Comparison of ENCODE assay signal across 12 cellular contexts in the genomic region with DNA sequence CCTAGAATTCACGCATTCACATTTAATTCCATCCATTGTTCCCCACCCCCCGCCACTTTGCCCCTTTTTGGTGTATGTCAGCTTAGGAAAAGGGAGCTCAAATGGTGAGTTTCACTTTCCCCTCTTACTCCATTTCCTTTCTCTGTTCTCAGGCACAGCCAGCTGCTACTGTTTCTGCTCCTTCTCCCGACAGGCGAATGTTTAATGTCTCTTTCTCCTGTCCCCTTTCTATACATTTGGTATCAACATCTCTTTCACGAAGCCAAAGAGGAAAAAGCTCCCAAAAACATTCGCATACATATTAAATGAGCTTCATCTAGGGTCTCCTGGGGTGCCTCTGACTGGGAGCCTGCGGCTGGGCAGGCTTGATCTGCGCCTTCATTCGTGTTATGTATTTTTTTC.
DNase-seq lines count a peak whose midpoint lies in the region; ATAC-seq, FAIRE-seq and TF ChIP-seq lines count a peak whose summit lies in the region.
"Had no signal": no experiment of that assay in that cellular context is flagged by ENCODE, and none has a peak within 500 bp of the region (broad histone marks: within the 10 kb centered on the region; RNA-seq: fewer than 3 reads in every experiment).

No MANE protein-coding gene starts in this region.

- H3K36me3 ChIP-seq in heart right ventricle (no peaks in the 10 kb centered on the region), endothelial cell of umbilical vein (ENCODE audit: control insufficient read depth in 2 of 2, extremely low read depth in 1 of 2, insufficient read depth in 2 of 2, low read length in 2 of 2) (no peaks in the 10 kb centered on the region)

- dilution Hi-C loops in endothelial cell of umbilical vein (cut with MboI; ENCODE audit: extremely low pct_ligation_motif_present, low sequenced_read_pairs) = no loop called here

- H3K27me3 Mint-ChIP-seq in nephron (ENCODE audit: low read depth) = peaks cover 36% of the 10 kb centered on the region

- no peaks in the 10 kb centered on the region for H3K36me3 Mint-ChIP-seq in nephron (ENCODE audit: low read depth)
- H3K36me3 Mint-ChIP-seq: CD8-positive, alpha-beta memory T cell had no signal

- peak overlapping the region in 2 of 3 experiments; percentile 30 to 45 for H3K27ac Mint-ChIP-seq in nephron
- H3K27ac Mint-ChIP-seq: CD8-positive, alpha-beta memory T cell had no signal

- H3K4me1 ChIP-seq in heart right ventricle (peaks cover 0 to 5% (median 0%) of the 10 kb centered on the region in 9 donors), endothelial cell of umbilical vein (ENCODE audit: control insufficient read depth, extremely low read depth, insufficient read depth, low read length) (no peaks in the 10 kb centered on the region)

- H3K27ac ChIP-seq in heart right ventricle = no peak overlapping the region
- H3K27ac ChIP-seq in endothelial cell of umbilical vein (ENCODE audit: insufficient read depth, low read depth, low read length) = no peak overlapping the region

- H3K4me1 Mint-ChIP-seq in nephron = peaks cover 24% of the 10 kb centered on the region
- H3K4me1 Mint-ChIP-seq: CD8-positive, alpha-beta memory T cell had no signal

- no peak overlapping the region for H3K9ac ChIP-seq in endothelial cell of umbilical vein (replicated peaks; ENCODE audit: extremely low read depth, insufficient read depth, low read length)

- WGBS in heart right ventricle, 2 donors = 14 to 22% methylated on average over 9 of the region's 9 CpGs

- no TSS peak for BruUV-seq in endothelial cell of umbilical vein (replicated peaks; lab: Mats Ljungman, UMichigan)

- peak overlapping the region; percentile 67 for H2AFZ ChIP-seq in endothelial cell of umbilical vein (ENCODE audit: low read depth, low read length)

- CTCF ChIA-PET in endothelial cell of umbilical vein (lab: Charles Lee) = interaction anchor here (0.9 to 1.2 kb wide), 2 partner anchors 8 to 1207 kb away, joined by 3 read pairs; no protein-coding TSS in a partner anchor

- H4K20me1 ChIP-seq in endothelial cell of umbilical vein (replicated peaks; ENCODE audit: control insufficient read depth, extremely low read depth, insufficient read depth, low read length) = no peaks in the 10 kb centered on the region

- H3K9me3 Mint-ChIP-seq in nephron = no peaks in the 10 kb centered on the region

- no peak for FAIRE-seq in endothelial cell of umbilical vein (lab: Jason Lieb, UNC)

- no peak for TF ChIP-seq POLR2A in endothelial cell of umbilical vein (IDR thresholded peaks at IDR 0.05; ENCODE audit: low read depth, low read length)

- peak overlapping the region; percentile 64 to 75 (median 72) for H3K4me3 Mint-ChIP-seq in nephron
- H3K4me3 Mint-ChIP-seq: CD8-positive, alpha-beta memory T cell had no signal

- peak overlapping the region; percentile 75 for H3K4me2 ChIP-seq in endothelial cell of umbilical vein (ENCODE audit: insufficient read depth, low read length)

- no peaks in the 10 kb centered on the region for H3K9me3 ChIP-seq in heart right ventricle
- H3K9me3 ChIP-seq in endothelial cell of umbilical vein (replicated peaks; ENCODE audit: control insufficient read depth, insufficient read depth, low read length) = no peaks in the 10 kb centered on the region

- DNase-seq in heart right ventricle (no peak), left cardiac atrium (no peak), endothelial cell of umbilical vein (ENCODE audit: low read depth, low spot score) (peak; percentile 19), NCI-H345 (lab: John Stamatoyannopoulos, UW) (no peak), amniotic stem cell (lab: John Stamatoyannopoulos, UW) (no peak)
- DNase-seq in effector CD8-positive, alpha-beta T cell (lab: John Stamatoyannopoulos, UW) = no peak
- DNase-seq in central memory CD4-positive, alpha-beta T cell = no peak
- DNase-seq: activated gamma-delta T cell treated with Interleukin-2 at 50 U/mL for 16 hours; CD8-positive, alpha-beta memory T cell; MV-4-11; stimulated activated CD4-positive, alpha-beta T cell treated with anti-CD3 and anti-CD28 coated beads, Interleukin-2, amount 100 ng/mL, for 48 hours had no signal

- H3K27me3 ChIP-seq in heart right ventricle = peaks cover 0 to 12% (median 0%) of the 10 kb centered on the region in 7 donors
- H3K27me3 ChIP-seq in endothelial cell of umbilical vein (ENCODE audit: control insufficient read depth in 2 of 2, insufficient read depth in 2 of 2, low read length in 2 of 2) = peaks cover 0 to 4% of the 10 kb centered on the region in 2 experiments

- intact Hi-C loops in heart right ventricle (cut with DNase I) = no loop called here
- intact Hi-C loops in left cardiac atrium (cut with DNase I) = no loop called here
- intact Hi-C loops in endothelial cell of umbilical vein (cut with micrococcal nuclease) = no loop called here

- H3K4me3 ChIP-seq in heart right ventricle (peak overlapping the region in 8 of 10 donors; percentile 25 to 46 (median 42)), endothelial cell of umbilical vein (replicated peaks in 1 of 3; ENCODE audit: insufficient read depth in 1 of 3, low read depth in 1 of 3, low read length in 3 of 3) (peak overlapping the region; percentile 19 to 23 (median 23))

- ATAC-seq in heart right ventricle (peak in 2 of 8 donors; percentile 18 to 51), left cardiac atrium (no peak)

- TF ChIP-seq CTCF in heart right ventricle (IDR thresholded peaks at IDR 0.05) (no peak), endothelial cell of umbilical vein (IDR thresholded peaks at IDR 0.05; ENCODE audit: extremely low read depth in 1 of 2, insufficient read depth in 1 of 2, low read depth in 1 of 2, low read length in 2 of 2) (no peak), nephron (IDR thresholded peaks at IDR 0.05; ENCODE audit: unreplicated experiment in 3 of 3) (no peak)

- POLR2A ChIA-PET in endothelial cell of umbilical vein (lab: Charles Lee) = no interaction called here

- no peaks in the 10 kb centered on the region for H3K9me1 ChIP-seq in endothelial cell of umbilical vein (replicated peaks; ENCODE audit: control insufficient read depth, extremely low read depth, insufficient read depth, low read length)

- H3K79me2 ChIP-seq in endothelial cell of umbilical vein (ENCODE audit: control insufficient read depth, insufficient read depth, low read length) = no peaks in the 10 kb centered on the region

TF ChIP-seq in endothelial cell of umbilical vein, 7 proteins besides CTCF, POLR2A, EP300 and RAD21:
- no peak for TF ChIP-seq FOS (IDR thresholded peaks at IDR 0.05; ENCODE audit: borderline replicate concordance, insufficient read depth, low read length)
- TF ChIP-seq JUN (IDR thresholded peaks at IDR 0.05; ENCODE audit: borderline replicate concordance, insufficient read depth, insufficient read length, low read depth) = no peak
- no peak for TF ChIP-seq GATA2 (IDR thresholded peaks at IDR 0.05; ENCODE audit: insufficient read depth, insufficient read length, low read depth, low read length)
- TF ChIP-seq EZH2 (IDR thresholded peaks at IDR 0.05; ENCODE audit: borderline replicate concordance, low read depth, low read length, severe bottlenecking) = no peak
- TF ChIP-seq MYC (IDR thresholded peaks at IDR 0.05; ENCODE audit: low read depth, low read length) = no peak
- TF ChIP-seq POLR2AphosphoS5 (IDR thresholded peaks at IDR 0.05; ENCODE audit: insufficient read depth, low read depth, low read length) = no peak
- TF ChIP-seq, protein P1, sequence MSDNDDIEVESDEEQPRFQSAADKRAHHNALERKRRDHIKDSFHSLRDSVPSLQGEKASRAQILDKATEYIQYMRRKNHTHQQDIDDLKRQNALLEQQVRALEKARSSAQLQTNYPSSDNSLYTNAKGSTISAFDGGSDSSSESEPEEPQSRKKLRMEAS (IDR thresholded peaks at IDR 0.05; ENCODE audit: insufficient read depth, insufficient read length) = no peak
